ENCODE assay signal across 27 cellular contexts in the genomic region with DNA sequence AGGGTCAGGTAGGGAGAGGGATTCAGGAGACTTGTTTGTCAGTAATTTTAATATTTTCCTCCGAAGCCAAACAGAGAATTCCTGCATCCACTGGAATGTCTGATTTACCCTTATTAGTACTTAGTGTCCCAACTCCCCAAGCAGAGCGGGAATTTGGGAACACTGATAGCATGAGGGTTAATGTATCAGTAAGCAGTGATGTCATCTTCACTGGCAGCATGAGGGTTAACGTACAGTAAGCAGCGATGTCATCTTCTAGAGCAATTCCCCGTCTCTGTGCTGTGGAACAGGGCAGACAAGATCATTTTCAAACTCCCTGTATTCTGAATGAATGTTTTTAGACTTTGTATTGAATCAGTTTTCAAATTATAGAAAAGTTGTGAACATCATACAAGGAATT.
"Had no signal": no experiment of that assay in that cellular context is flagged by ENCODE, and none has a peak within 500 bp of the region (broad histone marks: within the 10 kb centered on the region; RNA-seq: fewer than 3 reads in every experiment).

No MANE protein-coding gene starts in this region.

- ATAC-seq: activated CD4-positive, alpha-beta T cell treated with anti-CD3 and anti-CD28 coated beads for 36 hours; activated CD8-positive, alpha-beta memory T cell treated with anti-CD3 and anti-CD28 coated beads, Interleukin-2, amount 10 ng/mL, durations not matched to agents 7 days and 5 days; activated CD8-positive, alpha-beta T cell treated with anti-CD3 and anti-CD28 coated beads, Interleukin-2, amount 10 ng/mL, durations not matched to agents 7 days and 5 days; gastroesophageal sphincter had no signal

- H3K27ac Mint-ChIP-seq: activated CD4-positive, alpha-beta memory T cell treated with anti-CD3 and anti-CD28 coated beads for 36 hours; activated CD4-positive, alpha-beta T cell treated with anti-CD3 and anti-CD28 coated beads for 36 hours; activated CD4-positive, alpha-beta T cell treated with anti-CD3 and anti-CD28 coated beads, Interleukin-2, amount 10 ng/mL, durations not matched to agents 24 days and 14 days; activated CD8-positive, alpha-beta memory T cell treated with anti-CD3 and anti-CD28 coated beads, Interleukin-2, amount 10 ng/mL, durations not matched to agents 7 days and 5 days; activated CD8-positive, alpha-beta T cell treated with anti-CD3 and anti-CD28 coated beads, Interleukin-2, amount 10 ng/mL, durations not matched to agents 7 days and 5 days; activated naive CD4-positive, alpha-beta T cell treated with anti-CD3 and anti-CD28 coated beads for 36 hours; activated naive CD4-positive, alpha-beta T cell treated with anti-CD3 and anti-CD28 coated beads, Interleukin-2, amount 50 U/mL, for 24 hours; activated naive CD8-positive, alpha-beta T cell treated with anti-CD3 and anti-CD28 coated beads, Interleukin-2, amount 10 ng/mL, durations not matched to agents 7 days and 5 days; activated T-helper 1 cell treated with anti-CD3 and anti-CD28 coated beads, Interleukin-12 subunit alpha, Interleukin-12 subunit beta, Interleukin-2, Interleukin-4 antibody, amounts not matched to agents 30 ng/mL and 10 ng/mL and 1 ng/mL, durations not matched to agents 14 hours and 24 hours and 36 hours; activated T-helper 2 cell treated with anti-CD3 and anti-CD28 coated beads, Interferon-gamma antibody, Interleukin-2, Interleukin-4, amounts not matched to agents 10 μg/mL and 5 μg/mL and 100 μg/mL, durations not matched to agents 14 hours and 24 hours and 36 hours had no signal

- H3K27me3 ChIP-seq: brain microvascular endothelial cell, colonic mucosa, esophagus squamous epithelium, gastroesophageal sphincter had no signal

- H3K4me3 ChIP-seq: colonic mucosa, esophagus squamous epithelium, gastroesophageal sphincter had no signal

- DNase-seq: activated CD4-positive, alpha-beta memory T cell treated with anti-CD3 and anti-CD28 coated beads for 36 hours; activated CD4-positive, alpha-beta T cell treated with anti-CD3 and anti-CD28 coated beads for 36 hours; activated CD4-positive, alpha-beta T cell treated with anti-CD3 and anti-CD28 coated beads, Interleukin-2, amount 10 ng/mL, durations not matched to agents 24 days and 14 days; activated CD4-positive, CD25-positive, alpha-beta regulatory T cell; activated CD4-positive, CD25-positive, alpha-beta regulatory T cell treated with anti-CD3 and anti-CD28 coated beads, Interleukin-2, amount 50 U/mL, for 72 hours; activated CD8-positive, alpha-beta memory T cell treated with anti-CD3 and anti-CD28 coated beads, Interleukin-2, amount 10 ng/mL, durations not matched to agents 7 days and 5 days; activated CD8-positive, alpha-beta memory T cell treated with anti-CD3 and anti-CD28 coated beads, Interleukin-2, amount 50 U/mL, for 4 hours; activated CD8-positive, alpha-beta T cell treated with anti-CD3 and anti-CD28 coated beads, Interleukin-2, amount 10 ng/mL, durations not matched to agents 7 days and 5 days; activated effector memory CD4-positive, alpha-beta T cell treated with anti-CD3 and anti-CD28 coated beads, Interleukin-2, amount 50 U/mL, for 16 hours; activated naive CD4-positive, alpha-beta T cell treated with anti-CD3 and anti-CD28 coated beads for 36 hours; activated naive CD8-positive, alpha-beta T cell treated with anti-CD3 and anti-CD28 coated beads, Interleukin-2, amount 10 ng/mL, durations not matched to agents 7 days and 5 days; activated T-cell treated with anti-CD3 and anti-CD28 coated beads, Interleukin-2, amount 50 U/mL, for 1 hour; activated T-cell treated with anti-CD3 and anti-CD28 coated beads, Interleukin-2, amount 50 U/mL, for 48 hours; amniotic stem cell; anterior cingulate cortex; brain microvascular endothelial cell; colonic mucosa; effector CD8-positive, alpha-beta T cell; esophagus squamous epithelium; foreskin melanocyte; T-helper 2 cell had no signal

- H3K27ac ChIP-seq: brain microvascular endothelial cell, colonic mucosa, epithelial cell of prostate, esophagus squamous epithelium, gastroesophageal sphincter had no signal

- H3K9me3 Mint-ChIP-seq: activated CD4-positive, alpha-beta T cell treated with anti-CD3 and anti-CD28 coated beads, Interleukin-2, amount 10 ng/mL, durations not matched to agents 24 days and 14 days; activated naive CD4-positive, alpha-beta T cell treated with anti-CD3 and anti-CD28 coated beads for 36 hours; activated naive CD4-positive, alpha-beta T cell treated with anti-CD3 and anti-CD28 coated beads, Interleukin-2, amount 50 U/mL, for 24 hours; activated T-helper 1 cell treated with anti-CD3 and anti-CD28 coated beads, Interleukin-12 subunit alpha, Interleukin-12 subunit beta, Interleukin-2, Interleukin-4 antibody, amounts not matched to agents 30 ng/mL and 10 ng/mL and 1 ng/mL, durations not matched to agents 14 hours and 24 hours and 36 hours; activated T-helper 2 cell treated with anti-CD3 and anti-CD28 coated beads, Interferon-gamma antibody, Interleukin-2, Interleukin-4, amounts not matched to agents 10 μg/mL and 5 μg/mL and 100 μg/mL, durations not matched to agents 14 hours and 24 hours and 36 hours; central memory CD8-positive, alpha-beta T cell had no signal

- H3K4me1 ChIP-seq: colonic mucosa, esophagus squamous epithelium, gastroesophageal sphincter had no signal

- H3K36me3 ChIP-seq: brain microvascular endothelial cell, colonic mucosa, esophagus squamous epithelium, gastroesophageal sphincter had no signal

- H3K9me3 ChIP-seq: colonic mucosa, esophagus squamous epithelium, gastroesophageal sphincter had no signal
